In genomic region chr15:92399271-92399670, GRCh38 we compare ENCODE assay signal across 25 cellular contexts. TPM values are rescaled to one million over a fixed set of nuclear protein-coding genes. Genes with fewer than 3 reads are reported as not detected.
"Had no signal": no experiment of that assay in that cellular context is flagged by ENCODE, and none has a peak within 500 bp of the region (broad histone marks: within the 10 kb centered on the region; RNA-seq: fewer than 3 reads in every experiment).

No MANE protein-coding gene starts in this region.

- DNase-seq: naive thymus-derived CD4-positive, alpha-beta T cell; natural killer cell; nucleus accumbens; pancreas; right cardiac atrium; right lobe of liver; sigmoid colon; small intestine; stimulated activated CD4-positive, alpha-beta T cell treated with anti-CD3 and anti-CD28 coated beads, Interleukin-15, amount 100 ng/mL, for 24 hours; stimulated activated CD4-positive, alpha-beta T cell treated with anti-CD3 and anti-CD28 coated beads, Interleukin-2, amount 100 ng/mL, for 24 hours; stimulated activated CD4-positive, alpha-beta T cell treated with anti-CD3 and anti-CD28 coated beads, Interleukin-2, amount 100 ng/mL, for 48 hours; stimulated activated CD4-positive, alpha-beta T cell treated with anti-CD3 and anti-CD28 coated beads, Interleukin-4, amount 100 ng/mL, for 24 hours; stimulated activated naive B cell treated with anti-CD40 and anti-IgM and Interleukin-4, amounts not matched to agents 10 μg/mL and 1 μg/mL and 100 μg/mL, for 72 hours; stimulated activated naive CD4-positive, alpha-beta T cell treated with Interleukin-2 at 50 U/mL for 16 hours; stomach; tibial artery; transverse colon; upper lobe of right lung had no signal

- ATAC-seq: naive thymus-derived CD4-positive, alpha-beta T cell; natural killer cell; pancreas; right cardiac atrium; right lobe of liver; stimulated activated effector memory CD8-positive, alpha-beta T cell treated with anti-CD3 and anti-CD28 coated beads, Interleukin-12 subunit alpha, Interleukin-12 subunit beta, amount 100 ng/mL, for 72 hours; stimulated activated naive B cell treated with anti-CD40 and anti-IgM and Interleukin-4, amounts not matched to agents 10 μg/mL and 1 μg/mL and 100 μg/mL, for 72 hours; upper lobe of right lung had no signal

- FAIRE-seq: pancreas, small intestine had no signal

RNA-seq across cellular contexts. Expression of gene ST8SIA2, which starts 5.6 kb away (rescaled TPM):
- total RNA-seq: naive thymus-derived CD4-positive, alpha-beta T cell; natural killer cell; omental fat pad; posterior vena cava; pulmonary artery endothelial cell; right lobe of liver; subcutaneous adipose tissue; thoracic aorta; upper lobe of right lung; vagina had no signal
